Comparison of ENCODE assay signal across 12 cellular contexts in genomic region chr22:19870153-19871022, GRCh38. TPM values are rescaled to one million over a fixed set of nuclear protein-coding genes. Genes with fewer than 3 reads are reported as not detected.
DNase-seq lines count a peak whose midpoint lies in the region; ATAC-seq and TF ChIP-seq lines count a peak whose summit lies in the region.
"Had no signal": no experiment of that assay in that cellular context is flagged by ENCODE, and none has a peak within 500 bp of the region (broad histone marks: within the 10 kb centered on the region; RNA-seq: fewer than 3 reads in every experiment).

No MANE protein-coding gene starts in this region.

- H3K4me1 ChIP-seq in colonic mucosa (peaks cover 9% of the 10 kb centered on the region), tibial nerve (peaks cover 0 to 69% (median 20%) of the 10 kb centered on the region in 4 donors)

- H3K9me3 ChIP-seq in colonic mucosa (no peaks in the 10 kb centered on the region), tibial nerve (no peaks in the 10 kb centered on the region)

- intact Hi-C loops in colonic mucosa (cut with DNase I) = no loop called here

- DNase-seq in activated effector memory CD4-positive, alpha-beta T cell treated with anti-CD3 and anti-CD28 coated beads, Interleukin-2, amount 50 U/mL, for 16 hours = peak; percentile 50
- no peak for DNase-seq in activated effector memory CD4-positive, alpha-beta T cell treated with Interleukin-2 at 50 U/mL for 16 hours
- DNase-seq in colonic mucosa (peak; percentile 16), mesenteric fat pad (ENCODE audit: low spot score) (peak; percentile 76), tibial nerve (ENCODE audit: low spot score in 2 of 2) (peak in 1 of 2 donors; percentile 8), hepatic stellate cell (ENCODE audit: low spot score) (no peak), NCI-H526 treated with DMSO at 0.1 percent for 48 hours (lab: John Stamatoyannopoulos, UW) (no peak)
- DNase-seq: activated T-cell treated with anti-CD3 and anti-CD28 coated beads, Interleukin-2, amount 50 U/mL, for 72 hours; effector memory CD8-positive, alpha-beta T cell; HCEC 1CT; NCI-H2171 treated with DMSO at 0.1 percent for 48 hours had no signal

- peak in 1 of 2 donors; percentile 15 for TF ChIP-seq EP300 in tibial nerve (IDR thresholded peaks at IDR 0.05)

- H3K27ac ChIP-seq in colonic mucosa = no peak overlapping the region
- H3K27ac ChIP-seq in tibial nerve = peak overlapping the region; percentile 55 to 80 (median 76)

- H3K4me3 ChIP-seq in colonic mucosa = no peak overlapping the region
- no peak overlapping the region for H3K4me3 ChIP-seq in tibial nerve

- 77 to 90% methylated on average over 25 to 29 of the region's 30 CpGs for WGBS in tibial nerve, 2 donors

- H3K27me3 ChIP-seq in colonic mucosa = no peaks in the 10 kb centered on the region
- no peaks in the 10 kb centered on the region for H3K27me3 ChIP-seq in tibial nerve

- H3K9ac ChIP-seq in colonic mucosa (ENCODE audit: low read depth in 2 of 2, low read length in 2 of 2) = no peak overlapping the region

- ATAC-seq in GM19324 (IDR thresholded peaks at IDR 0.05; ENCODE audit: low FRiP score, unreplicated experiment) = no peak
- ATAC-seq: activated T-cell treated with anti-CD3 and anti-CD28 coated beads, Interleukin-2, amount 50 U/mL, for 72 hours; effector memory CD8-positive, alpha-beta T cell had no signal

- H3K36me3 ChIP-seq in colonic mucosa = no peaks in the 10 kb centered on the region
- peaks cover 0 to 13% (median 0%) of the 10 kb centered on the region in 3 donors for H3K36me3 ChIP-seq in tibial nerve

- TF ChIP-seq CTCF in colonic mucosa (IDR thresholded peaks at IDR 0.05) = no peak
- TF ChIP-seq CTCF in tibial nerve (IDR thresholded peaks at IDR 0.05) = no peak

- no peak for TF ChIP-seq POLR2A in tibial nerve (IDR thresholded peaks at IDR 0.05)

RNA-seq across cellular contexts. Expression of gene GNB1L, which starts 15.7 kb away (rescaled TPM):
- total RNA-seq in colonic mucosa = 10 to 100 TPM in 1 of 2 donors, 1 to 10 TPM in 1; 4.4 to 10.2 TPM
- total RNA-seq in mesenteric fat pad = 4.2 TPM
- total RNA-seq in tibial nerve = 1 to 10 TPM; 2.9 to 8.1 (median 6.3) TPM

RNA-seq across cellular contexts. Expression of gene RTL10, which starts 15.7 kb away (rescaled TPM):
- total RNA-seq in colonic mucosa (10 to 100 TPM in 1 of 2 donors, 1 to 10 TPM in 1; 9.7 to 14.1 TPM), mesenteric fat pad (8.4 TPM), tibial nerve (10 to 100 TPM; 10.2 to 13.3 (median 11.4) TPM)

Comparison
In these comparisons a context has a peak if more than half of its experiments do, and no peak if none do; other contexts are left out.
1. DNase-seq: peak in activated effector memory CD4-positive, alpha-beta T cell treated with anti-CD3 and anti-CD28 coated beads, Interleukin-2, amount 50 U/mL, for 16 hours (single experiment), colonic mucosa (single experiment) and mesenteric fat pad (single experiment); none in activated effector memory CD4-positive, alpha-beta T cell treated with Interleukin-2 at 50 U/mL for 16 hours (single experiment), hepatic stellate cell (single experiment) and NCI-H526 treated with DMSO at 0.1 percent for 48 hours (single experiment).